In the genomic region with DNA sequence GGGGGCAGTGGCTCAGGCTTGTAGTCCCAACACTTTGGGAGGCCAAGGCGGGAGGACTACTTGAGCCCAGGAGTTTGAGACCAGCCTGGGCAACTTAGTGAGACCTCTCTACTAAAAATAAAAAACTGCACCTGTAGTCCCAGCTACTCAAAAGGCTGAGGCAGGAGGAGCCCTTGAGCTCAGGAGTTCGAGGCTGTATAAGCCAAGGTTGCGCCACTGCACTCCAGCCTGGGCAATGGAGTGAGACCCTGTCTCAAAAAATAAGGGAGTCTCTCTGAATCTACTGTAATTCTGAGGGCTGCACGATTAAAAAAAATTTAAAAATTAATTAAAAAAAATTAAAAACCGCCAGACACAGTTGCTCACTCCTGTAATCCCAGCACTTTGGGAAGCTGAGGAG, we compare ENCODE assay signal across 39 cellular contexts.
"Had no signal": no experiment of that assay in that cellular context is flagged by ENCODE, and none has a peak within 500 bp of the region (broad histone marks: within the 10 kb centered on the region; RNA-seq: fewer than 3 reads in every experiment).

No MANE protein-coding gene starts in this region.

- DNase-seq: activated CD4-positive, alpha-beta memory T cell treated with anti-CD3 and anti-CD28 coated beads, Interleukin-2, amount 10 ng/mL, durations not matched to agents 7 days and 5 days; activated CD4-positive, alpha-beta T cell treated with anti-CD3 and anti-CD28 coated beads for 1 hour; activated CD4-positive, alpha-beta T cell treated with anti-CD3 and anti-CD28 coated beads for 36 hours; activated CD4-positive, alpha-beta T cell treated with anti-CD3 and anti-CD28 coated beads for 48 hours; activated CD4-positive, alpha-beta T cell treated with anti-CD3 and anti-CD28 coated beads, Interleukin-2, amount 10 ng/mL, durations not matched to agents 7 days and 5 days; activated CD4-positive, alpha-beta T cell treated with anti-CD3 and anti-CD28 coated beads, Interleukin-2, amount 50 U/mL, for 48 hours; activated CD4-positive, CD25-positive, alpha-beta regulatory T cell; activated CD8-positive, alpha-beta memory T cell treated with anti-CD3 and anti-CD28 coated beads for 24 hours; activated CD8-positive, alpha-beta memory T cell treated with anti-CD3 and anti-CD28 coated beads, Interleukin-2, amount 10 ng/mL, durations not matched to agents 7 days and 5 days; activated CD8-positive, alpha-beta memory T cell treated with anti-CD3 and anti-CD28 coated beads, Interleukin-2, amount 50 U/mL, for 48 hours; activated CD8-positive, alpha-beta T cell treated with anti-CD3 and anti-CD28 coated beads, Interleukin-2, amount 10 ng/mL, durations not matched to agents 7 days and 5 days; activated effector memory CD4-positive, alpha-beta T cell treated with Interleukin-2 at 50 U/mL for 16 hours; activated gamma-delta T cell; activated naive CD4-positive, alpha-beta T cell treated with anti-CD3 and anti-CD28 coated beads, Interleukin-2, amount 10 ng/mL, durations not matched to agents 7 days and 5 days; activated naive CD4-positive, alpha-beta T cell treated with Interleukin-2 at 50 U/mL for 16 hours; activated naive CD8-positive, alpha-beta T cell treated with anti-CD3 and anti-CD28 coated beads, Interleukin-2, amount 10 ng/mL, durations not matched to agents 7 days and 5 days; activated naive CD8-positive, alpha-beta T cell treated with anti-CD3 and anti-CD28 coated beads, Interleukin-2, amount 50 U/mL, for 24 hours; activated T-cell treated with anti-CD3 and anti-CD28 coated beads, Interleukin-2, amount 50 U/mL, for 24 hours; activated T-cell treated with anti-CD3 and anti-CD28 coated beads, Interleukin-2, amount 50 U/mL, for 48 hours; amygdala; anterior cingulate cortex; caudate nucleus; cerebellar nuclear complex; T-helper 1 cell; T-helper 2 cell; T-helper 9 cell had no signal

- FAIRE-seq: bronchial epithelial cell, TTC549 had no signal

- H3K27me3 Mint-ChIP-seq: activated CD4-positive, alpha-beta memory T cell treated with anti-CD3 and anti-CD28 coated beads, Interleukin-2, amount 10 ng/mL, durations not matched to agents 7 days and 5 days; activated CD4-positive, alpha-beta T cell treated with anti-CD3 and anti-CD28 coated beads for 36 hours; activated CD4-positive, alpha-beta T cell treated with anti-CD3 and anti-CD28 coated beads, Interleukin-2, amount 10 ng/mL, durations not matched to agents 7 days and 5 days; activated CD8-positive, alpha-beta memory T cell treated with anti-CD3 and anti-CD28 coated beads, Interleukin-2, amount 10 ng/mL, durations not matched to agents 7 days and 5 days; activated naive CD4-positive, alpha-beta T cell treated with anti-CD3 and anti-CD28 coated beads, Interleukin-2, amount 50 U/mL, for 24 hours; activated naive CD8-positive, alpha-beta T cell; activated naive CD8-positive, alpha-beta T cell treated with anti-CD3 and anti-CD28 coated beads, Interleukin-2, amount 10 ng/mL, durations not matched to agents 7 days and 5 days; activated naive CD8-positive, alpha-beta T cell treated with anti-CD3 and anti-CD28 coated beads, Interleukin-2, amount 50 U/mL, for 24 hours; activated T-cell treated with anti-CD3 and anti-CD28 coated beads, Interleukin-2, amount 50 U/mL, for 24 hours; brain; central memory CD8-positive, alpha-beta T cell had no signal

- H3K9me3 Mint-ChIP-seq: activated CD4-positive, alpha-beta memory T cell treated with anti-CD3 and anti-CD28 coated beads, Interleukin-2, amount 10 ng/mL, durations not matched to agents 7 days and 5 days; activated CD4-positive, alpha-beta T cell treated with anti-CD3 and anti-CD28 coated beads, Interleukin-2, amount 10 ng/mL, durations not matched to agents 7 days and 5 days; activated naive CD4-positive, alpha-beta T cell treated with anti-CD3 and anti-CD28 coated beads, Interleukin-2, amount 10 ng/mL, durations not matched to agents 7 days and 5 days; activated naive CD4-positive, alpha-beta T cell treated with anti-CD3 and anti-CD28 coated beads, Interleukin-2, amount 50 U/mL, for 24 hours; activated naive CD8-positive, alpha-beta T cell treated with anti-CD3 and anti-CD28 coated beads, Interleukin-2, amount 10 ng/mL, durations not matched to agents 7 days and 5 days; activated naive CD8-positive, alpha-beta T cell treated with anti-CD3 and anti-CD28 coated beads, Interleukin-2, amount 50 U/mL, for 24 hours; activated T-cell treated with anti-CD3 and anti-CD28 coated beads, Interleukin-2, amount 50 U/mL, for 24 hours; activated T-helper 2 cell treated with anti-CD3 and anti-CD28 coated beads, Interferon-gamma antibody, Interleukin-2, Interleukin-4, amounts not matched to agents 10 μg/mL and 5 μg/mL and 100 μg/mL, durations not matched to agents 14 hours and 24 hours and 36 hours; brain; central memory CD8-positive, alpha-beta T cell; T-helper 1 cell treated with Interleukin-12 subunit alpha and Interleukin-12 subunit beta and Interleukin-4 antibody, amounts not matched to agents 30 μg/mL and 1 μg/mL, for 36 hours; T-helper 2 cell treated with Interferon-gamma antibody and Interleukin-4, amounts not matched to agents 5 μg/mL and 100 μg/mL, for 36 hours had no signal

- ATAC-seq: activated CD4-positive, alpha-beta T cell treated with anti-CD3 and anti-CD28 coated beads for 36 hours; activated CD4-positive, CD25-positive, alpha-beta regulatory T cell treated with anti-CD3 and anti-CD28 coated beads, Interleukin-2, amount 50 U/mL, for 24 hours; activated CD8-positive, alpha-beta memory T cell treated with anti-CD3 and anti-CD28 coated beads, Interleukin-2, amount 10 ng/mL, durations not matched to agents 7 days and 5 days; activated CD8-positive, alpha-beta T cell treated with anti-CD3 and anti-CD28 coated beads, Interleukin-2, amount 10 ng/mL, durations not matched to agents 7 days and 5 days; activated naive CD8-positive, alpha-beta T cell treated with anti-CD3 and anti-CD28 coated beads, Interleukin-2, amount 50 U/mL, for 24 hours had no signal

- H3K27ac Mint-ChIP-seq: activated CD4-positive, alpha-beta memory T cell treated with anti-CD3 and anti-CD28 coated beads, Interleukin-2, amount 10 ng/mL, durations not matched to agents 7 days and 5 days; activated CD4-positive, alpha-beta T cell treated with anti-CD3 and anti-CD28 coated beads for 36 hours; activated CD4-positive, alpha-beta T cell treated with anti-CD3 and anti-CD28 coated beads, Interleukin-2, amount 10 ng/mL, durations not matched to agents 7 days and 5 days; activated CD8-positive, alpha-beta memory T cell treated with anti-CD3 and anti-CD28 coated beads, Interleukin-2, amount 10 ng/mL, durations not matched to agents 7 days and 5 days; activated CD8-positive, alpha-beta T cell treated with anti-CD3 and anti-CD28 coated beads, Interleukin-2, amount 10 ng/mL, durations not matched to agents 7 days and 5 days; activated naive CD4-positive, alpha-beta T cell treated with anti-CD3 and anti-CD28 coated beads, Interleukin-2, amount 10 ng/mL, durations not matched to agents 7 days and 5 days; activated naive CD4-positive, alpha-beta T cell treated with anti-CD3 and anti-CD28 coated beads, Interleukin-2, amount 50 U/mL, for 24 hours; activated naive CD8-positive, alpha-beta T cell; activated naive CD8-positive, alpha-beta T cell treated with anti-CD3 and anti-CD28 coated beads, Interleukin-2, amount 10 ng/mL, durations not matched to agents 7 days and 5 days; activated naive CD8-positive, alpha-beta T cell treated with anti-CD3 and anti-CD28 coated beads, Interleukin-2, amount 50 U/mL, for 24 hours; activated T-cell treated with anti-CD3 and anti-CD28 coated beads, Interleukin-2, amount 50 U/mL, for 24 hours; activated T-helper 2 cell treated with anti-CD3 and anti-CD28 coated beads, Interferon-gamma antibody, Interleukin-2, Interleukin-4, amounts not matched to agents 10 μg/mL and 5 μg/mL and 100 μg/mL, durations not matched to agents 14 hours and 24 hours and 36 hours; brain; T-helper 1 cell treated with Interleukin-12 subunit alpha and Interleukin-12 subunit beta and Interleukin-4 antibody, amounts not matched to agents 30 μg/mL and 1 μg/mL, for 36 hours; T-helper 2 cell treated with Interferon-gamma antibody and Interleukin-4, amounts not matched to agents 5 μg/mL and 100 μg/mL, for 36 hours had no signal

- H3K36me3 Mint-ChIP-seq: activated naive CD4-positive, alpha-beta T cell treated with anti-CD3 and anti-CD28 coated beads, Interleukin-2, amount 50 U/mL, for 24 hours; activated naive CD8-positive, alpha-beta T cell had no signal

- H3K4me3 Mint-ChIP-seq: activated CD4-positive, alpha-beta memory T cell treated with anti-CD3 and anti-CD28 coated beads, Interleukin-2, amount 10 ng/mL, durations not matched to agents 7 days and 5 days; activated CD4-positive, alpha-beta T cell treated with anti-CD3 and anti-CD28 coated beads for 36 hours; activated CD4-positive, alpha-beta T cell treated with anti-CD3 and anti-CD28 coated beads, Interleukin-2, amount 10 ng/mL, durations not matched to agents 7 days and 5 days; activated CD8-positive, alpha-beta memory T cell treated with anti-CD3 and anti-CD28 coated beads, Interleukin-2, amount 10 ng/mL, durations not matched to agents 7 days and 5 days; activated CD8-positive, alpha-beta T cell treated with anti-CD3 and anti-CD28 coated beads, Interleukin-2, amount 10 ng/mL, durations not matched to agents 7 days and 5 days; activated naive CD4-positive, alpha-beta T cell treated with anti-CD3 and anti-CD28 coated beads, Interleukin-2, amount 10 ng/mL, durations not matched to agents 7 days and 5 days; activated naive CD4-positive, alpha-beta T cell treated with anti-CD3 and anti-CD28 coated beads, Interleukin-2, amount 50 U/mL, for 24 hours; activated naive CD8-positive, alpha-beta T cell; activated naive CD8-positive, alpha-beta T cell treated with anti-CD3 and anti-CD28 coated beads, Interleukin-2, amount 10 ng/mL, durations not matched to agents 7 days and 5 days; activated naive CD8-positive, alpha-beta T cell treated with anti-CD3 and anti-CD28 coated beads, Interleukin-2, amount 50 U/mL, for 24 hours; activated T-cell treated with anti-CD3 and anti-CD28 coated beads, Interleukin-2, amount 50 U/mL, for 24 hours; brain; central memory CD8-positive, alpha-beta T cell; T-helper 1 cell treated with Interleukin-12 subunit alpha and Interleukin-12 subunit beta and Interleukin-4 antibody, amounts not matched to agents 30 μg/mL and 1 μg/mL, for 36 hours; T-helper 2 cell treated with Interferon-gamma antibody and Interleukin-4, amounts not matched to agents 5 μg/mL and 100 μg/mL, for 36 hours had no signal

- H3K27ac ChIP-seq: ascending aorta, cardiac muscle cell, VCaP had no signal

- H3K4me3 ChIP-seq: ascending aorta, cardiac muscle cell had no signal

- H3K9me3 ChIP-seq: ascending aorta had no signal

- H3K27me3 ChIP-seq: ascending aorta, cardiac muscle cell had no signal

- H3K36me3 ChIP-seq: ascending aorta, cardiac muscle cell had no signal
